9 cellular contexts compared by ENCODE assay signal in genomic region chr16:4945560-4946502, GRCh38. TPM values are rescaled to one million over a fixed set of nuclear protein-coding genes. Genes with fewer than 3 reads are reported as not detected.
A peak's percentile ranks its signal among the peaks of the same experiment; 100 is the strongest.
DNase-seq lines count a peak whose midpoint lies in the region; ATAC-seq and TF ChIP-seq lines count a peak whose summit lies in the region.
"Had no signal": no experiment of that assay in that cellular context is flagged by ENCODE, and none has a peak within 500 bp of the region (broad histone marks: within the 10 kb centered on the region; RNA-seq: fewer than 3 reads in every experiment).

No MANE protein-coding gene starts in this region.

- H3K9ac ChIP-seq in rectal smooth muscle tissue (ENCODE audit: low read length) = no peak overlapping the region

- TF ChIP-seq CTCF in foreskin keratinocyte (conservative IDR thresholded peaks at IDR 0.05) = no peak
- TF ChIP-seq CTCF in GM20000 (IDR thresholded peaks at IDR 0.05; ENCODE audit: extremely low read depth, missing control alignments) = no peak

- DNase-seq in EH (ENCODE audit: low read depth) (peak; percentile 65), RPMI8226 (peak; percentile 84), foreskin keratinocyte (peak in 1 of 2 donors; percentile 71), GM20000 (ENCODE audit: low spot score) (no peak), NCI-H1092 (lab: John Stamatoyannopoulos, UW) (no peak), T-helper 1 cell (no peak)
- DNase-seq: activated CD4-positive, alpha-beta T cell treated with anti-CD3 and anti-CD28 coated beads for 1 hour had no signal

- H3K27ac ChIP-seq in foreskin keratinocyte = no peak overlapping the region
- H3K27ac ChIP-seq in rectal smooth muscle tissue (ENCODE audit: low read depth, low read length) = peak overlapping the region; percentile 92

- no peaks in the 10 kb centered on the region for H3K36me3 ChIP-seq in rectal smooth muscle tissue (ENCODE audit: control insufficient read depth, insufficient read depth, low read length)

- H3K27me3 ChIP-seq in foreskin keratinocyte (no peaks in the 10 kb centered on the region), rectal smooth muscle tissue (ENCODE audit: control insufficient read depth, insufficient read depth, low read length) (no peaks in the 10 kb centered on the region)

- ATAC-seq in foreskin keratinocyte = peak; percentile 39
- no peak for ATAC-seq in HG02884 (IDR thresholded peaks at IDR 0.05; ENCODE audit: unreplicated experiment)

- H3K4me3 ChIP-seq in rectal smooth muscle tissue (ENCODE audit: low read length) = no peak overlapping the region

- peaks cover 29% of the 10 kb centered on the region for H3K4me1 ChIP-seq in foreskin keratinocyte
- H3K4me1 ChIP-seq in rectal smooth muscle tissue (ENCODE audit: control insufficient read depth, insufficient read depth, low read length) = peaks cover 32% of the 10 kb centered on the region

RNA-seq across cellular contexts. Expression of gene PPL, which starts 8.9 kb away (rescaled TPM):
- total RNA-seq in foreskin keratinocyte = 33.4 and 41.5 TPM in 2 replicates
- polyA plus RNA-seq in foreskin keratinocyte = 14.0 and 16.4 TPM in 2 replicates

RNA-seq across cellular contexts. Expression of gene SEC14L5, which starts 12.3 kb away (rescaled TPM):
- 0.03 TPM in 1 of 2 replicates, not detected in the other for total RNA-seq in foreskin keratinocyte
- not detected in 2 replicates for polyA plus RNA-seq in foreskin keratinocyte

Comparison
In these comparisons a context has a peak if more than half of its experiments do, and no peak if none do; other contexts are left out.
1. DNase-seq: peak in EH (single experiment) and RPMI8226 (single experiment); none in GM20000 (single experiment), NCI-H1092 (single experiment) and T-helper 1 cell (0 of 5).